ENCODE assay signal across 30 cellular contexts in genomic region chr4:15381806-15382338, GRCh38. TPM values are rescaled to one million over a fixed set of nuclear protein-coding genes. Genes with fewer than 3 reads are reported as not detected.
"Had no signal": no experiment of that assay in that cellular context is flagged by ENCODE, and none has a peak within 500 bp of the region (broad histone marks: within the 10 kb centered on the region; RNA-seq: fewer than 3 reads in every experiment).

No MANE protein-coding gene starts in this region.

- DNase-seq: dermis blood vessel endothelial cell; effector memory CD4-positive, alpha-beta T cell; erythroblast; esophagus squamous epithelium; heart left ventricle; natural killer cell; occipital lobe; ovary; posterior cingulate gyrus; psoas muscle; right cardiac atrium; sigmoid colon; stimulated activated CD4-positive, alpha-beta T cell treated with anti-CD3 and anti-CD28 coated beads, Interleukin-2, amount 100 ng/mL, for 24 hours; stimulated activated CD4-positive, alpha-beta T cell treated with anti-CD3 and anti-CD28 coated beads, Interleukin-4, amount 100 ng/mL, for 24 hours; stimulated activated naive CD4-positive, alpha-beta T cell treated with Interleukin-2 at 50 U/mL for 16 hours; substantia nigra; upper lobe of right lung; uterus had no signal

- H3K36me3 Mint-ChIP-seq: natural killer cell; stimulated activated effector memory CD8-positive, alpha-beta T cell treated with anti-CD3 and anti-CD28 coated beads, Interleukin-12 subunit alpha, Interleukin-12 subunit beta, amount 100 ng/mL, for 72 hours had no signal

- H3K4me3 ChIP-seq: coronary artery, esophagus squamous epithelium, gastroesophageal sphincter, heart left ventricle, lung, ovary, psoas muscle, sigmoid colon, thoracic aorta, tibial nerve, upper lobe of right lung, uterus had no signal

- H3K4me1 Mint-ChIP-seq: stimulated activated effector memory CD8-positive, alpha-beta T cell treated with anti-CD3 and anti-CD28 coated beads, Interleukin-12 subunit alpha, Interleukin-12 subunit beta, amount 100 ng/mL, for 72 hours had no signal

- H3K4me3 Mint-ChIP-seq: memory B cell; natural killer cell; stimulated activated effector memory CD8-positive, alpha-beta T cell treated with anti-CD3 and anti-CD28 coated beads, Interleukin-12 subunit alpha, Interleukin-12 subunit beta, amount 100 ng/mL, for 72 hours had no signal

- H3K36me3 ChIP-seq: esophagus squamous epithelium, gastroesophageal sphincter, heart left ventricle, ovary, sigmoid colon, thoracic aorta, tibial nerve, upper lobe of right lung, uterus had no signal

- H3K27ac Mint-ChIP-seq: memory B cell; natural killer cell; stimulated activated effector memory CD8-positive, alpha-beta T cell treated with anti-CD3 and anti-CD28 coated beads, Interleukin-12 subunit alpha, Interleukin-12 subunit beta, amount 100 ng/mL, for 72 hours had no signal

- H3K27me3 ChIP-seq: gastroesophageal sphincter, heart left ventricle, ovary, sigmoid colon, tibial nerve, upper lobe of right lung, uterus had no signal

- ATAC-seq: gastroesophageal sphincter; heart left ventricle; left lobe of liver; natural killer cell; psoas muscle; right cardiac atrium; stimulated activated effector memory CD8-positive, alpha-beta T cell treated with anti-CD3 and anti-CD28 coated beads, Interleukin-12 subunit alpha, Interleukin-12 subunit beta, amount 100 ng/mL, for 72 hours had no signal

- H3K9me3 Mint-ChIP-seq: memory B cell; natural killer cell; stimulated activated effector memory CD8-positive, alpha-beta T cell treated with anti-CD3 and anti-CD28 coated beads, Interleukin-12 subunit alpha, Interleukin-12 subunit beta, amount 100 ng/mL, for 72 hours had no signal

- H3K4me1 ChIP-seq: psoas muscle had no signal

- H3K9me3 ChIP-seq: esophagus squamous epithelium, gastroesophageal sphincter, heart left ventricle, ovary, psoas muscle, sigmoid colon, thoracic aorta, tibial nerve, upper lobe of right lung, uterus had no signal

- FAIRE-seq: endometrium, keratinocyte had no signal

- H3K27ac ChIP-seq: coronary artery, esophagus squamous epithelium, ovary, psoas muscle, tibial nerve, upper lobe of right lung had no signal

RNA-seq across cellular contexts. Expression of gene C1QTNF7, which starts 46.0 kb away (rescaled TPM):
- total RNA-seq: dermis blood vessel endothelial cell, natural killer cell, renal cortical epithelial cell had no signal
- polyA plus RNA-seq: keratinocyte, neural cell had no signal
